17 cellular contexts compared by ENCODE assay signal in genomic region chr13:24986826-24987225, GRCh38.
DNase-seq lines count a peak whose midpoint lies in the region; ATAC-seq and TF ChIP-seq lines count a peak whose summit lies in the region.
"Had no signal": no experiment of that assay in that cellular context is flagged by ENCODE, and none has a peak within 500 bp of the region (broad histone marks: within the 10 kb centered on the region; RNA-seq: fewer than 3 reads in every experiment).

No MANE protein-coding gene starts in this region.

- no peaks in the 10 kb centered on the region for H3F3A ChIP-seq in neural progenitor cell (ENCODE audit: low read depth)

- peaks cover 7% of the 10 kb centered on the region for H3K9me3 Mint-ChIP-seq in neural progenitor cell
- H3K9me3 Mint-ChIP-seq: CD4-positive, alpha-beta T cell; CD8-positive, alpha-beta T cell had no signal

- no peaks in the 10 kb centered on the region for H3K9me3 ChIP-seq in right atrium auricular region
- H3K9me3 ChIP-seq in heart left ventricle = no peaks in the 10 kb centered on the region
- no peaks in the 10 kb centered on the region for H3K9me3 ChIP-seq in neural progenitor cell (ENCODE audit: low read depth)
- H3K9me3 ChIP-seq: A549; BLaER1 treated with 17β-estradiol and CSF1 and Interleukin-3, amounts not matched to agents 10 nM and 100 nM; Caco-2 had no signal

- no peaks in the 10 kb centered on the region for H3K27me3 ChIP-seq in right atrium auricular region
- peaks cover 0 to 31% (median 3%) of the 10 kb centered on the region in 9 donors for H3K27me3 ChIP-seq in heart left ventricle
- no peaks in the 10 kb centered on the region for H3K27me3 ChIP-seq in neural progenitor cell

- H3K4me2 ChIP-seq in neural progenitor cell = no peak overlapping the region
- H3K4me2 ChIP-seq: A549; BLaER1 treated with 17β-estradiol and CSF1 and Interleukin-3, amounts not matched to agents 10 nM and 100 nM had no signal

- H3K36me3 ChIP-seq in right atrium auricular region = no peaks in the 10 kb centered on the region
- H3K36me3 ChIP-seq in heart left ventricle = no peaks in the 10 kb centered on the region
- H3K36me3 ChIP-seq in neural progenitor cell = no peaks in the 10 kb centered on the region
- H3K36me3 ChIP-seq: BLaER1 treated with 17β-estradiol and CSF1 and Interleukin-3, amounts not matched to agents 10 nM and 100 nM had no signal

- no peaks in the 10 kb centered on the region for H4K20me1 ChIP-seq in neural progenitor cell (ENCODE audit: low read depth)

- H3K4me1 Mint-ChIP-seq in neural progenitor cell = peaks cover 19% of the 10 kb centered on the region

- peaks cover 10% of the 10 kb centered on the region for H3K27me3 Mint-ChIP-seq in neural progenitor cell (ENCODE audit: insufficient read depth, low read depth)

- no peak for ATAC-seq in heart left ventricle
- ATAC-seq: A549; CD8-positive, alpha-beta T cell had no signal

- no peaks in the 10 kb centered on the region for H3K36me3 Mint-ChIP-seq in neural progenitor cell
- H3K36me3 Mint-ChIP-seq: CD8-positive, alpha-beta T cell had no signal

- H3K4me3 Mint-ChIP-seq in neural progenitor cell = no peak overlapping the region
- H3K4me3 Mint-ChIP-seq: B cell; CD4-positive, alpha-beta T cell; CD8-positive, alpha-beta T cell had no signal

- H3K27ac ChIP-seq in right atrium auricular region (no peak overlapping the region), heart left ventricle (no peak overlapping the region), neural progenitor cell (no peak overlapping the region)
- H3K27ac ChIP-seq: 22Rv1; A549; BLaER1 treated with 17β-estradiol and CSF1 and Interleukin-3, amounts not matched to agents 10 nM and 100 nM; C4-2B had no signal

- H3K4me3 ChIP-seq in right atrium auricular region (no peak overlapping the region), heart left ventricle (no peak overlapping the region), neural progenitor cell (no peak overlapping the region)
- H3K4me3 ChIP-seq: A549; BLaER1 treated with 17β-estradiol and CSF1 and Interleukin-3, amounts not matched to agents 10 nM and 100 nM had no signal

- intact Hi-C loops in heart left ventricle (cut with DNase I) = loop anchor here in 1 of 10 donors (10.0 kb wide), 1 partner anchor 122 kb away; no protein-coding TSS in a partner anchor

- H3K4me1 ChIP-seq in right atrium auricular region (no peaks in the 10 kb centered on the region), heart left ventricle (peaks cover 0 to 10% (median 0%) of the 10 kb centered on the region in 12 donors), neural progenitor cell (no peaks in the 10 kb centered on the region)
- H3K4me1 ChIP-seq: A549, Caco-2 had no signal

- no peak overlapping the region for H2AFZ ChIP-seq in neural progenitor cell (replicated peaks)

- 84 to 93% (median 89%) methylated on average over 8 to 9 of the region's 9 CpGs for WGBS in heart left ventricle, 4 donors

- TF ChIP-seq CTCF in right atrium auricular region (IDR thresholded peaks at IDR 0.05) (no peak), heart left ventricle (IDR thresholded peaks at IDR 0.05) (no peak), neural progenitor cell (IDR thresholded peaks at IDR 0.05) (no peak)

- no peaks in the 10 kb centered on the region for H3K79me2 ChIP-seq in neural progenitor cell (ENCODE audit: low read depth)

- DNase-seq in right atrium auricular region (ENCODE audit: low spot score) (peak; percentile 50), heart left ventricle (no peak), neural progenitor cell (ENCODE audit: low spot score) (no peak)
- no peak for DNase-seq in effector CD4-positive, alpha-beta T cell
- DNase-seq in activated CD4-positive, CD25-positive, alpha-beta regulatory T cell treated with anti-CD3 and anti-CD28 coated beads, Interleukin-2, amount 50 U/mL, for 72 hours = no peak
- DNase-seq: AML-193; Caco-2; Calu3; CD4-positive, alpha-beta T cell; CD8-positive, alpha-beta T cell; DMS79 treated with DMSO at 0.1 percent for 48 hours; GF-D8 had no signal

- no peak for TF ChIP-seq POLR2A in heart left ventricle (IDR thresholded peaks at IDR 0.05)

- peak overlapping the region; percentile 50 for H3K27ac Mint-ChIP-seq in neural progenitor cell
- H3K27ac Mint-ChIP-seq: B cell; CD4-positive, alpha-beta T cell; CD8-positive, alpha-beta T cell had no signal

- H3K9ac ChIP-seq in neural progenitor cell = no peak overlapping the region
- H3K9ac ChIP-seq: BLaER1 treated with 17β-estradiol and CSF1 and Interleukin-3, amounts not matched to agents 10 nM and 100 nM had no signal
